8 cellular contexts compared by ENCODE assay signal in genomic region chrX:2608638-2609430, GRCh38.
DNase-seq lines count a peak whose midpoint lies in the region; ATAC-seq lines count a peak whose summit lies in the region.

No MANE protein-coding gene starts in this region.

- DNase-seq in H7 (peak; percentile 95), NAMALWA (ENCODE audit: low spot score) (peak; percentile 75), Right ventricle myocardium superior (peak; percentile 92), pulmonary artery endothelial cell (ENCODE audit: low read depth, low spot score) (peak; percentile 48), NCI-H510A (lab: John Stamatoyannopoulos, UW) (no peak), superior temporal gyrus (ENCODE audit: extremely low spot score) (no peak)
- DNase-seq in activated effector memory CD4-positive, alpha-beta T cell treated with anti-CD3 and anti-CD28 coated beads, Interleukin-2, amount 50 U/mL, for 16 hours, result peak; percentile 96

- peak; percentile 98 for ATAC-seq in Right ventricle myocardium superior (ENCODE audit: poor library complexity)

- intact Hi-C loops in Right ventricle myocardium superior (cut with DNase I), result no loop called here

- no peaks in the 10 kb centered on the region for H3K9me3 ChIP-seq in ES-I3 (ENCODE audit: control insufficient read depth, insufficient read depth, low read length)

- no peaks in the 10 kb centered on the region for H3K27me3 ChIP-seq in H7 (ENCODE audit: control insufficient read depth, insufficient read depth, low read length)

- H3K9ac ChIP-seq in ES-I3 (ENCODE audit: low read depth, low read length), result peak overlapping the region; percentile 97

- no peaks in the 10 kb centered on the region for H3K36me3 ChIP-seq in ES-I3 (ENCODE audit: insufficient read depth, low read length)
- H3K36me3 ChIP-seq in H7 (replicated peaks; ENCODE audit: control insufficient read depth, insufficient read depth, low read length), result peaks cover under 1% of the 10 kb centered on the region; the same call in 1 of the 2 replicates

- H3K4me1 ChIP-seq in ES-I3 (ENCODE audit: insufficient read depth, low read length), result peaks cover 6% of the 10 kb centered on the region; the same call in 1 of the 2 replicates

- H3K4me3 ChIP-seq in H7 (ENCODE audit: insufficient read depth, low read depth, low read length), result peak overlapping the region; percentile 73

Comparison
In these comparisons a context has a peak if more than half of its experiments do, and no peak if none do; other contexts are left out.
1. DNase-seq: peak in H7 (single experiment), NAMALWA (single experiment), activated effector memory CD4-positive, alpha-beta T cell treated with anti-CD3 and anti-CD28 coated beads, Interleukin-2, amount 50 U/mL, for 16 hours (single experiment), Right ventricle myocardium superior (single experiment) and pulmonary artery endothelial cell (single experiment); none in NCI-H510A (single experiment) and superior temporal gyrus (single experiment).